ENCODE assay signal across 8 cellular contexts in genomic region chr10:35126062-35126529, GRCh38. TPM values are rescaled to one million over a fixed set of nuclear protein-coding genes. Genes with fewer than 3 reads are reported as not detected.
DNase-seq lines count a peak whose midpoint lies in the region; ATAC-seq and TF ChIP-seq lines count a peak whose summit lies in the region.

No MANE protein-coding gene starts in this region.

- ATAC-seq in HG03558 (IDR thresholded peaks at IDR 0.05; ENCODE audit: extremely low read depth, unreplicated experiment): peak; percentile 1

- CTCF ChIA-PET in mammary epithelial cell (lab: Charles Lee; ENCODE audit: low non-redundant PET): interaction anchor here (0.6 to 2.6 kb wide), 4 partner anchors 70 to 707 kb away, joined by 3 to 34 read pairs (median 6); no protein-coding TSS in a partner anchor

- no peaks in the 10 kb centered on the region for H3K27me3 ChIP-seq in BLaER1
- H3K27me3 ChIP-seq in mammary epithelial cell (ENCODE audit: insufficient read depth, low read length): no peaks in the 10 kb centered on the region
- H3K27me3 ChIP-seq in muscle layer of colon (ENCODE audit: control insufficient read depth in 1 of 2, insufficient read depth in 2 of 2, low read length in 2 of 2): no peaks in the 10 kb centered on the region

- intact Hi-C loops in mammary epithelial cell (cut with micrococcal nuclease): loop anchor here (1.0 to 10.0 kb wide), 5 partner anchors 70 to 1651 kb away; partner anchors contain the start of gene CCNY

- BruUV-seq in mammary epithelial cell (replicated peaks; lab: Mats Ljungman, UMichigan): TSS peak; percentile 45

- no peak for TF ChIP-seq CTCF in mammary epithelial cell (conservative IDR thresholded peaks at IDR 0.05 in 1 of 2, IDR thresholded peaks at IDR 0.05 in 1 of 2; ENCODE audit: extremely low read depth in 1 of 2, insufficient read depth in 1 of 2, low read depth in 1 of 2, low read length in 2 of 2)

- DNase-seq in mammary epithelial cell: no peak
- no peak for DNase-seq in cerebellum (ENCODE audit: low spot score)
- no peak for DNase-seq in NOMO-1 (lab: John Stamatoyannopoulos, UW; ENCODE audit: unreplicated experiment in 2 of 2)
- no peak for DNase-seq in HPDE6-E6E7 (ENCODE audit: extremely low spot score)
- no peak for DNase-seq in GDM1 (lab: John Stamatoyannopoulos, UW)

- dilution Hi-C loops in mammary epithelial cell (cut with HindIII; ENCODE audit: low sequenced_read_pairs): loop anchor here (5.0 kb wide), 2 partner anchors 54 to 86 kb away; no protein-coding TSS in a partner anchor

- H3K4me3 ChIP-seq in BLaER1 (peak overlapping the region; percentile 93), mammary epithelial cell (replicated peaks in 1 of 3; ENCODE audit: insufficient read depth in 1 of 3, low read depth in 2 of 3, low read length in 3 of 3) (peak overlapping the region; percentile 56 to 60 (median 59)), muscle layer of colon (ENCODE audit: low read depth in 1 of 2, low read length in 2 of 2) (peak overlapping the region in 1 of 2 donors; percentile 75)

- 96% methylated on average over 4 of the region's 13 CpGs for WGBS in mammary epithelial cell (ENCODE audit: low coverage, missing lambda C conversion rate)

- H4K20me1 ChIP-seq in BLaER1 (no peaks in the 10 kb centered on the region), mammary epithelial cell (ENCODE audit: insufficient read depth, low read length) (no peaks in the 10 kb centered on the region)

- H3K36me3 ChIP-seq in BLaER1 (no peaks in the 10 kb centered on the region), mammary epithelial cell (ENCODE audit: insufficient read depth, low read length) (no peaks in the 10 kb centered on the region), muscle layer of colon (ENCODE audit: insufficient read depth, low read length) (no peaks in the 10 kb centered on the region)

- H3K9me3 ChIP-seq in BLaER1: no peaks in the 10 kb centered on the region
- no peaks in the 10 kb centered on the region for H3K9me3 ChIP-seq in mammary epithelial cell (replicated peaks; ENCODE audit: insufficient read depth, low read length)
- H3K9me3 ChIP-seq in muscle layer of colon (ENCODE audit: low read length): no peaks in the 10 kb centered on the region

- peaks cover 17% of the 10 kb centered on the region for H3K4me1 ChIP-seq in BLaER1
- peaks cover 17% of the 10 kb centered on the region for H3K4me1 ChIP-seq in mammary epithelial cell (ENCODE audit: insufficient read depth, low read length)
- H3K4me1 ChIP-seq in muscle layer of colon (ENCODE audit: insufficient read depth, low read length): peaks cover 16% of the 10 kb centered on the region

- H3K4me2 ChIP-seq in BLaER1 (peak overlapping the region; percentile 92), mammary epithelial cell (ENCODE audit: insufficient read depth, low read depth, low read length) (peak overlapping the region; percentile 89)

- H3K9ac ChIP-seq in BLaER1 (peak overlapping the region; percentile 96), mammary epithelial cell (ENCODE audit: insufficient read depth, low read length) (no peak overlapping the region), muscle layer of colon (ENCODE audit: low read length) (no peak overlapping the region)

- H3K27ac ChIP-seq in BLaER1: peak overlapping the region; percentile 88
- H3K27ac ChIP-seq in mammary epithelial cell (ENCODE audit: insufficient read depth, low read depth, low read length): peak overlapping the region; percentile 13
- peak overlapping the region; percentile 67 for H3K27ac ChIP-seq in muscle layer of colon (ENCODE audit: low read depth, low read length)

- in situ Hi-C loops in mammary epithelial cell (cut with MboI; ENCODE audit: low sequenced_read_pairs in 2 of 2): no loop called here

- peaks cover 28% of the 10 kb centered on the region for H3K79me2 ChIP-seq in mammary epithelial cell (ENCODE audit: insufficient read depth, low read length)

- H2AFZ ChIP-seq in mammary epithelial cell (ENCODE audit: low read depth, low read length): peak overlapping the region; percentile 95

RNA-seq across cellular contexts. Expression of gene CREM, which starts 0.6 kb away (rescaled TPM):
- total RNA-seq in mammary epithelial cell: 10 to 100 TPM; 15.2 to 17.3 TPM
- 15.0 TPM for polyA plus RNA-seq in mammary epithelial cell
- polyA minus RNA-seq in mammary epithelial cell: not detected
- 16.0 TPM for total RNA-seq in cerebellum

RNA-seq across cellular contexts. Expression of gene CUL2, which starts 36.0 kb away (rescaled TPM):
- total RNA-seq in mammary epithelial cell (10 to 100 TPM; 29.7 to 42.9 TPM), cerebellum (30.0 TPM)
- polyA plus RNA-seq in mammary epithelial cell: 18.7 TPM
- polyA minus RNA-seq in mammary epithelial cell: 14.0 TPM

Comparison
In these comparisons a context has a peak if more than half of its experiments do, and no peak if none do; other contexts are left out.
1. H3K27ac ChIP-seq: peak in every context shown above with its lines; median percentile 88 in BLaER1; 67 in muscle layer of colon; 13 in mammary epithelial cell.